Comparison of ENCODE assay signal across 1 cellular context in the genomic region with DNA sequence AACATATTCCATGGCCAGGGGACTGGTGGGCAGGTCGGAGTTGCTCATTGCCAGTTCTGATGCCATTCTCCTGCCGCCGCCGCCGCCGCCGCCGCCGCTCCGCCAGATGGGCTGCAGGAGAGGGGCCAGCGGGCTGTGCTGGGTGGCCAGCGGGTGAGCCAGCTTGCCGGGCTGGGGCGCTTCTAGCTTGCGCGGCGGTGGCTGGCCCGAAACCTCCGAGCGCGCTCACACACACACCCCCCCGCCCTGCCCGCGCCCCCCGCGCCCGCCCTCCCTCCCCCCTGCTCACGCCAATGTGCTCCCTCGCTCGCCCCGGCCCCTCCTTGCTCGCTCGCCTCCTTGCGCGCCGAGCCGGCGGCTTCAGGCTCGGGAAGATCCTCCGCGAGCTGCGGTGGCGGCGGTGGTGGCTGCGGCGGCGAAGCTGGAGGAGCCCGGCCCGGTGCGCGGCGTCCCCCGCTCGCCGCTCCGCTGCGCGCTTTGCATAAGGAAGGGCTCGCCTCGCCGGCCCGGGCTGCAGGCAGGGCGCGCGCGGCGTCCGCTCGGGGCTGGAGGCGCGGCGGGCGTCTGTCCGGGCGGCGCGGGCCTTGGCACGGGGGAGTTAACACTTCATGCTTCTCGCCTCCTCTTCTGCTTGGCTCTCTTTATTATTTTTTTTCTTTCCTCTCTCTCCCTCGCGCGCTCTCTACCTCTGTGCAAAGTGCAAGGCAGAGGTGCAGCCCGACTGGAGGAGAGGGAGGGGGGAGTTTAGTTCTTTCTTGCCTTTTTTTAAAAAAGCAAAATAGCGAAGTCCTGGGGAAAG.
TF ChIP-seq lines count a peak whose summit lies in the region.

No MANE protein-coding gene starts in this region.

TF ChIP-seq in HEK293, 187 proteins besides CTCF, POLR2A, EP300 and RAD21 (continued from another document and continues in another):
- TF ChIP-seq, protein P1, sequence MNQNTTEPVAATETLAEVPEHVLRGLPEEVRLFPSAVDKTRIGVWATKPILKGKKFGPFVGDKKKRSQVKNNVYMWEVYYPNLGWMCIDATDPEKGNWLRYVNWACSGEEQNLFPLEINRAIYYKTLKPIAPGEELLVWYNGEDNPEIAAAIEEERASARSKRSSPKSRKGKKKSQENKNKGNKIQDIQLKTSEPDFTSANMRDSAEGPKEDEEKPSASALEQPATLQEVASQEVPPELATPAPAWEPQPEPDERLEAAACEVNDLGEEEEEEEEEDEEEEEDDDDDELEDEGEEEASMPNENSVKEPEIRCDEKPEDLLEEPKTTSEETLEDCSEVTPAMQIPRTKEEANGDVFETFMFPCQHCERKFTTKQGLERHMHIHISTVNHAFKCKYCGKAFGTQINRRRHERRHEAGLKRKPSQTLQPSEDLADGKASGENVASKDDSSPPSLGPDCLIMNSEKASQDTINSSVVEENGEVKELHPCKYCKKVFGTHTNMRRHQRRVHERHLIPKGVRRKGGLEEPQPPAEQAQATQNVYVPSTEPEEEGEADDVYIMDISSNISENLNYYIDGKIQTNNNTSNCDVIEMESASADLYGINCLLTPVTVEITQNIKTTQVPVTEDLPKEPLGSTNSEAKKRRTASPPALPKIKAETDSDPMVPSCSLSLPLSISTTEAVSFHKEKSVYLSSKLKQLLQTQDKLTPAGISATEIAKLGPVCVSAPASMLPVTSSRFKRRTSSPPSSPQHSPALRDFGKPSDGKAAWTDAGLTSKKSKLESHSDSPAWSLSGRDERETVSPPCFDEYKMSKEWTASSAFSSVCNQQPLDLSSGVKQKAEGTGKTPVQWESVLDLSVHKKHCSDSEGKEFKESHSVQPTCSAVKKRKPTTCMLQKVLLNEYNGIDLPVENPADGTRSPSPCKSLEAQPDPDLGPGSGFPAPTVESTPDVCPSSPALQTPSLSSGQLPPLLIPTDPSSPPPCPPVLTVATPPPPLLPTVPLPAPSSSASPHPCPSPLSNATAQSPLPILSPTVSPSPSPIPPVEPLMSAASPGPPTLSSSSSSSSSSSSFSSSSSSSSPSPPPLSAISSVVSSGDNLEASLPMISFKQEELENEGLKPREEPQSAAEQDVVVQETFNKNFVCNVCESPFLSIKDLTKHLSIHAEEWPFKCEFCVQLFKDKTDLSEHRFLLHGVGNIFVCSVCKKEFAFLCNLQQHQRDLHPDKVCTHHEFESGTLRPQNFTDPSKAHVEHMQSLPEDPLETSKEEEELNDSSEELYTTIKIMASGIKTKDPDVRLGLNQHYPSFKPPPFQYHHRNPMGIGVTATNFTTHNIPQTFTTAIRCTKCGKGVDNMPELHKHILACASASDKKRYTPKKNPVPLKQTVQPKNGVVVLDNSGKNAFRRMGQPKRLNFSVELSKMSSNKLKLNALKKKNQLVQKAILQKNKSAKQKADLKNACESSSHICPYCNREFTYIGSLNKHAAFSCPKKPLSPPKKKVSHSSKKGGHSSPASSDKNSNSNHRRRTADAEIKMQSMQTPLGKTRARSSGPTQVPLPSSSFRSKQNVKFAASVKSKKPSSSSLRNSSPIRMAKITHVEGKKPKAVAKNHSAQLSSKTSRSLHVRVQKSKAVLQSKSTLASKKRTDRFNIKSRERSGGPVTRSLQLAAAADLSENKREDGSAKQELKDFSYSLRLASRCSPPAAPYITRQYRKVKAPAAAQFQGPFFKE (tag by site-specific recombination; IDR thresholded peaks at IDR 0.05; ENCODE audit: borderline replicate concordance), result no peak
- TF ChIP-seq KLF9 (tag by site-specific recombination; IDR thresholded peaks at IDR 0.05; ENCODE audit: low read depth), result peak; percentile 13; the same call in 1 of the 2 replicates
- no peak for TF ChIP-seq ZNF548 (tag by site-specific recombination; IDR thresholded peaks at IDR 0.05)
- no peak for TF ChIP-seq ZNF266 (tag by site-specific recombination; IDR thresholded peaks at IDR 0.05; ENCODE audit: low read depth)
- TF ChIP-seq ZBTB1 (tag by site-specific recombination; IDR thresholded peaks at IDR 0.05), result no peak
- no peak for TF ChIP-seq ZNF354C (tag by site-specific recombination; IDR thresholded peaks at IDR 0.05; ENCODE audit: borderline replicate concordance, low read depth)
- 0 out of 2 replicates have a peak, but pooled peaks have one; percentile 19 for TF ChIP-seq ZNF596 (tag by site-specific recombination; IDR thresholded peaks at IDR 0.05)
- TF ChIP-seq ZNF391 (tag by site-specific recombination; IDR thresholded peaks at IDR 0.05; ENCODE audit: borderline replicate concordance, low read depth), result no peak
- TF ChIP-seq, protein P2, sequence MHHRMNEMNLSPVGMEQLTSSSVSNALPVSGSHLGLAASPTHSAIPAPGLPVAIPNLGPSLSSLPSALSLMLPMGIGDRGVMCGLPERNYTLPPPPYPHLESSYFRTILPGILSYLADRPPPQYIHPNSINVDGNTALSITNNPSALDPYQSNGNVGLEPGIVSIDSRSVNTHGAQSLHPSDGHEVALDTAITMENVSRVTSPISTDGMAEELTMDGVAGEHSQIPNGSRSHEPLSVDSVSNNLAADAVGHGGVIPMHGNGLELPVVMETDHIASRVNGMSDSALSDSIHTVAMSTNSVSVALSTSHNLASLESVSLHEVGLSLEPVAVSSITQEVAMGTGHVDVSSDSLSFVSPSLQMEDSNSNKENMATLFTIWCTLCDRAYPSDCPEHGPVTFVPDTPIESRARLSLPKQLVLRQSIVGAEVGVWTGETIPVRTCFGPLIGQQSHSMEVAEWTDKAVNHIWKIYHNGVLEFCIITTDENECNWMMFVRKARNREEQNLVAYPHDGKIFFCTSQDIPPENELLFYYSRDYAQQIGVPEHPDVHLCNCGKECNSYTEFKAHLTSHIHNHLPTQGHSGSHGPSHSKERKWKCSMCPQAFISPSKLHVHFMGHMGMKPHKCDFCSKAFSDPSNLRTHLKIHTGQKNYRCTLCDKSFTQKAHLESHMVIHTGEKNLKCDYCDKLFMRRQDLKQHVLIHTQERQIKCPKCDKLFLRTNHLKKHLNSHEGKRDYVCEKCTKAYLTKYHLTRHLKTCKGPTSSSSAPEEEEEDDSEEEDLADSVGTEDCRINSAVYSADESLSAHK (tag by site-specific recombination; IDR thresholded peaks at IDR 0.05), result no peak
- TF ChIP-seq ZNF747 (tag by site-specific recombination; IDR thresholded peaks at IDR 0.05), result no peak
- no peak for TF ChIP-seq ZNF184 (tag by site-specific recombination; IDR thresholded peaks at IDR 0.05)
- TF ChIP-seq, protein P3, sequence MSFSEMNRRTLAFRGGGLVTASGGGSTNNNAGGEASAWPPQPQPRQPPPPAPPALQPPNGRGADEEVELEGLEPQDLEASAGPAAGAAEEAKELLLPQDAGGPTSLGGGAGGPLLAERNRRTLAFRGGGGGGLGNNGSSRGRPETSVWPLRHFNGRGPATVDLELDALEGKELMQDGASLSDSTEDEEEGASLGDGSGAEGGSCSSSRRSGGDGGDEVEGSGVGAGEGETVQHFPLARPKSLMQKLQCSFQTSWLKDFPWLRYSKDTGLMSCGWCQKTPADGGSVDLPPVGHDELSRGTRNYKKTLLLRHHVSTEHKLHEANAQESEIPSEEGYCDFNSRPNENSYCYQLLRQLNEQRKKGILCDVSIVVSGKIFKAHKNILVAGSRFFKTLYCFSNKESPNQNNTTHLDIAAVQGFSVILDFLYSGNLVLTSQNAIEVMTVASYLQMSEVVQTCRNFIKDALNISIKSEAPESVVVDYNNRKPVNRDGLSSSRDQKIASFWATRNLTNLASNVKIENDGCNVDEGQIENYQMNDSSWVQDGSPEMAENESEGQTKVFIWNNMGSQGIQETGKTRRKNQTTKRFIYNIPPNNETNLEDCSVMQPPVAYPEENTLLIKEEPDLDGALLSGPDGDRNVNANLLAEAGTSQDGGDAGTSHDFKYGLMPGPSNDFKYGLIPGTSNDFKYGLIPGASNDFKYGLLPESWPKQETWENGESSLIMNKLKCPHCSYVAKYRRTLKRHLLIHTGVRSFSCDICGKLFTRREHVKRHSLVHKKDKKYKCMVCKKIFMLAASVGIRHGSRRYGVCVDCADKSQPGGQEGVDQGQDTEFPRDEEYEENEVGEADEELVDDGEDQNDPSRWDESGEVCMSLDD (tag by site-specific recombination; IDR thresholded peaks at IDR 0.05), result no peak
- TF ChIP-seq, protein P4, sequence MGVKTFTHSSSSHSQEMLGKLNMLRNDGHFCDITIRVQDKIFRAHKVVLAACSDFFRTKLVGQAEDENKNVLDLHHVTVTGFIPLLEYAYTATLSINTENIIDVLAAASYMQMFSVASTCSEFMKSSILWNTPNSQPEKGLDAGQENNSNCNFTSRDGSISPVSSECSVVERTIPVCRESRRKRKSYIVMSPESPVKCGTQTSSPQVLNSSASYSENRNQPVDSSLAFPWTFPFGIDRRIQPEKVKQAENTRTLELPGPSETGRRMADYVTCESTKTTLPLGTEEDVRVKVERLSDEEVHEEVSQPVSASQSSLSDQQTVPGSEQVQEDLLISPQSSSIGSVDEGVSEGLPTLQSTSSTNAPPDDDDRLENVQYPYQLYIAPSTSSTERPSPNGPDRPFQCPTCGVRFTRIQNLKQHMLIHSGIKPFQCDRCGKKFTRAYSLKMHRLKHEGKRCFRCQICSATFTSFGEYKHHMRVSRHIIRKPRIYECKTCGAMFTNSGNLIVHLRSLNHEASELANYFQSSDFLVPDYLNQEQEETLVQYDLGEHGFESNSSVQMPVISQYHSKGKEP (tag by site-specific recombination; IDR thresholded peaks at IDR 0.05), result no peak
- no peak for TF ChIP-seq ZEB2 (tag by site-specific recombination; IDR thresholded peaks at IDR 0.05)
- TF ChIP-seq, protein P5, sequence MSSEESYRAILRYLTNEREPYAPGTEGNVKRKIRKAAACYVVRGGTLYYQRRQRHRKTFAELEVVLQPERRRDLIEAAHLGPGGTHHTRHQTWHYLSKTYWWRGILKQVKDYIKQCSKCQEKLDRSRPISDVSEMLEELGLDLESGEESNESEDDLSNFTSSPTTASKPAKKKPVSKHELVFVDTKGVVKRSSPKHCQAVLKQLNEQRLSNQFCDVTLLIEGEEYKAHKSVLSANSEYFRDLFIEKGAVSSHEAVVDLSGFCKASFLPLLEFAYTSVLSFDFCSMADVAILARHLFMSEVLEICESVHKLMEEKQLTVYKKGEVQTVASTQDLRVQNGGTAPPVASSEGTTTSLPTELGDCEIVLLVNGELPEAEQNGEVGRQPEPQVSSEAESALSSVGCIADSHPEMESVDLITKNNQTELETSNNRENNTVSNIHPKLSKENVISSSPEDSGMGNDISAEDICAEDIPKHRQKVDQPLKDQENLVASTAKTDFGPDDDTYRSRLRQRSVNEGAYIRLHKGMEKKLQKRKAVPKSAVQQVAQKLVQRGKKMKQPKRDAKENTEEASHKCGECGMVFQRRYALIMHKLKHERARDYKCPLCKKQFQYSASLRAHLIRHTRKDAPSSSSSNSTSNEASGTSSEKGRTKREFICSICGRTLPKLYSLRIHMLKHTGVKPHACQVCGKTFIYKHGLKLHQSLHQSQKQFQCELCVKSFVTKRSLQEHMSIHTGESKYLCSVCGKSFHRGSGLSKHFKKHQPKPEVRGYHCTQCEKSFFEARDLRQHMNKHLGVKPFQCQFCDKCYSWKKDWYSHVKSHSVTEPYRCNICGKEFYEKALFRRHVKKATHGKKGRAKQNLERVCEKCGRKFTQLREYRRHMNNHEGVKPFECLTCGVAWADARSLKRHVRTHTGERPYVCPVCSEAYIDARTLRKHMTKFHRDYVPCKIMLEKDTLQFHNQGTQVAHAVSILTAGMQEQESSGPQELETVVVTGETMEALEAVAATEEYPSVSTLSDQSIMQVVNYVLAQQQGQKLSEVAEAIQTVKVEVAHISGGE (tag by site-specific recombination; conservative IDR thresholded peaks at IDR 0.05; ENCODE audit: low read depth), result no peak
- TF ChIP-seq ZNF677 (tag by site-specific recombination; IDR thresholded peaks at IDR 0.05), result 0 out of 2 replicates have a peak, but pooled peaks have one; percentile 32
- no peak for TF ChIP-seq KLF8 (tag by site-specific recombination; IDR thresholded peaks at IDR 0.05)
- TF ChIP-seq HOXA7 (CRISPR knock-in tag; IDR thresholded peaks at IDR 0.05; ENCODE audit: borderline replicate concordance), result no peak
- no peak for TF ChIP-seq ZBTB48 (tag by site-specific recombination; IDR thresholded peaks at IDR 0.05)
- TF ChIP-seq SALL2 (tag by site-specific recombination; IDR thresholded peaks at IDR 0.05; ENCODE audit: borderline replicate concordance), result no peak
- TF ChIP-seq, protein P6, sequence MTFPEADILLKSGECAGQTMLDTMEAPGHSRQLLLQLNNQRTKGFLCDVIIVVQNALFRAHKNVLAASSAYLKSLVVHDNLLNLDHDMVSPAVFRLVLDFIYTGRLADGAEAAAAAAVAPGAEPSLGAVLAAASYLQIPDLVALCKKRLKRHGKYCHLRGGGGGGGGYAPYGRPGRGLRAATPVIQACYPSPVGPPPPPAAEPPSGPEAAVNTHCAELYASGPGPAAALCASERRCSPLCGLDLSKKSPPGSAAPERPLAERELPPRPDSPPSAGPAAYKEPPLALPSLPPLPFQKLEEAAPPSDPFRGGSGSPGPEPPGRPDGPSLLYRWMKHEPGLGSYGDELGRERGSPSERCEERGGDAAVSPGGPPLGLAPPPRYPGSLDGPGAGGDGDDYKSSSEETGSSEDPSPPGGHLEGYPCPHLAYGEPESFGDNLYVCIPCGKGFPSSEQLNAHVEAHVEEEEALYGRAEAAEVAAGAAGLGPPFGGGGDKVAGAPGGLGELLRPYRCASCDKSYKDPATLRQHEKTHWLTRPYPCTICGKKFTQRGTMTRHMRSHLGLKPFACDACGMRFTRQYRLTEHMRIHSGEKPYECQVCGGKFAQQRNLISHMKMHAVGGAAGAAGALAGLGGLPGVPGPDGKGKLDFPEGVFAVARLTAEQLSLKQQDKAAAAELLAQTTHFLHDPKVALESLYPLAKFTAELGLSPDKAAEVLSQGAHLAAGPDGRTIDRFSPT (tag by site-specific recombination; IDR thresholded peaks at IDR 0.05), result peak; percentile 26; the same call in 1 of the 2 replicates
- TF ChIP-seq ZNF121 (tag by site-specific recombination; IDR thresholded peaks at IDR 0.05), result no peak
- no peak for TF ChIP-seq ZNF221 (tag by site-specific recombination; IDR thresholded peaks at IDR 0.05; ENCODE audit: borderline replicate concordance)
- no peak for TF ChIP-seq ZNF426 (tag by site-specific recombination; IDR thresholded peaks at IDR 0.05)
- no peak for TF ChIP-seq ZSCAN23 (tag by site-specific recombination; IDR thresholded peaks at IDR 0.05)
- TF ChIP-seq IKZF3 (tag by site-specific recombination; IDR thresholded peaks at IDR 0.05), result no peak
- no peak for TF ChIP-seq ZNF560 (tag by site-specific recombination; IDR thresholded peaks at IDR 0.05; ENCODE audit: borderline replicate concordance)
- TF ChIP-seq, protein P7, sequence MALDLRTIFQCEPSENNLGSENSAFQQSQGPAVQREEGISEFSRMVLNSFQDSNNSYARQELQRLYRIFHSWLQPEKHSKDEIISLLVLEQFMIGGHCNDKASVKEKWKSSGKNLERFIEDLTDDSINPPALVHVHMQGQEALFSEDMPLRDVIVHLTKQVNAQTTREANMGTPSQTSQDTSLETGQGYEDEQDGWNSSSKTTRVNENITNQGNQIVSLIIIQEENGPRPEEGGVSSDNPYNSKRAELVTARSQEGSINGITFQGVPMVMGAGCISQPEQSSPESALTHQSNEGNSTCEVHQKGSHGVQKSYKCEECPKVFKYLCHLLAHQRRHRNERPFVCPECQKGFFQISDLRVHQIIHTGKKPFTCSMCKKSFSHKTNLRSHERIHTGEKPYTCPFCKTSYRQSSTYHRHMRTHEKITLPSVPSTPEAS (tag by site-specific recombination; IDR thresholded peaks at IDR 0.05), result no peak
- TF ChIP-seq GLIS2 (tag by site-specific recombination; IDR thresholded peaks at IDR 0.05), result peak; percentile 85
- no peak for TF ChIP-seq ZNF433 (tag by site-specific recombination; IDR thresholded peaks at IDR 0.05; ENCODE audit: low read depth)
- peak; percentile 8; the same call in 1 of the 2 replicates for TF ChIP-seq ZBTB8A (tag by site-specific recombination; IDR thresholded peaks at IDR 0.05)
